ENCODE assay signal across 17 cellular contexts in genomic region chr4:156778606-156779005, GRCh38.
A peak's percentile ranks its signal among the peaks of the same experiment; 100 is the strongest.
DNase-seq lines count a peak whose midpoint lies in the region; ATAC-seq and TF ChIP-seq lines count a peak whose summit lies in the region.
"Had no signal": no experiment of that assay in that cellular context is flagged by ENCODE, and none has a peak within 500 bp of the region (broad histone marks: within the 10 kb centered on the region; RNA-seq: fewer than 3 reads in every experiment).

No MANE protein-coding gene starts in this region.

- no peaks in the 10 kb centered on the region for H3K27me3 ChIP-seq in heart left ventricle
- no peaks in the 10 kb centered on the region for H3K27me3 ChIP-seq in adipocyte (replicated peaks; ENCODE audit: control insufficient read depth, insufficient read depth, low read length)
- H3K27me3 ChIP-seq in gastroesophageal sphincter: no peaks in the 10 kb centered on the region
- H3K27me3 ChIP-seq in upper lobe of right lung: no peaks in the 10 kb centered on the region

- no peaks in the 10 kb centered on the region for H3K27me3 Mint-ChIP-seq in type B pancreatic cell
- H3K27me3 Mint-ChIP-seq: progenitor cell of endocrine pancreas; stimulated activated memory B cell treated with anti-CD40 and anti-IgM and Interleukin-4, amounts not matched to agents 10 μg/mL and 1 μg/mL and 100 μg/mL, for 72 hours had no signal

- TF ChIP-seq POLR2A in heart left ventricle (IDR thresholded peaks at IDR 0.05): no peak
- TF ChIP-seq POLR2A in gastroesophageal sphincter (IDR thresholded peaks at IDR 0.05): no peak

- ATAC-seq in Right ventricle myocardium superior (ENCODE audit: poor library complexity) (peak; percentile 41), heart left ventricle (no peak), gastroesophageal sphincter (no peak), upper lobe of right lung (no peak), GM18873 (IDR thresholded peaks at IDR 0.05; ENCODE audit: low FRiP score, unreplicated experiment) (no peak)
- ATAC-seq: stimulated activated memory B cell treated with anti-CD40 and anti-IgM and Interleukin-4, amounts not matched to agents 10 μg/mL and 1 μg/mL and 100 μg/mL, for 72 hours had no signal

- intact Hi-C loops in Right ventricle myocardium superior (cut with DNase I) (no loop called here), heart left ventricle (cut with DNase I) (loop anchor here in 1 of 10 donors (10.0 kb wide), 1 partner anchor 186 kb away; no protein-coding TSS in a partner anchor), upper lobe of right lung (cut with DNase I) (no loop called here)

- H3K36me3 Mint-ChIP-seq in type B pancreatic cell: peaks cover 7% of the 10 kb centered on the region
- H3K36me3 Mint-ChIP-seq: stimulated activated memory B cell treated with anti-CD40 and anti-IgM and Interleukin-4, amounts not matched to agents 10 μg/mL and 1 μg/mL and 100 μg/mL, for 72 hours had no signal

- H3K4me3 Mint-ChIP-seq in type B pancreatic cell: no peak overlapping the region
- H3K4me3 Mint-ChIP-seq: stimulated activated memory B cell treated with anti-CD40 and anti-IgM and Interleukin-4, amounts not matched to agents 10 μg/mL and 1 μg/mL and 100 μg/mL, for 72 hours; T-helper 1 cell treated with Interleukin-12 subunit alpha and Interleukin-12 subunit beta and Interleukin-4 antibody, amounts not matched to agents 30 μg/mL and 1 μg/mL, for 36 hours had no signal

- H3K9me3 ChIP-seq in heart left ventricle (no peaks in the 10 kb centered on the region), adipocyte (ENCODE audit: control insufficient read depth, low read length) (no peaks in the 10 kb centered on the region), gastroesophageal sphincter (no peaks in the 10 kb centered on the region), upper lobe of right lung (no peaks in the 10 kb centered on the region)

- H3K4me1 ChIP-seq in heart left ventricle (peaks cover 0 to 52% (median 5%) of the 10 kb centered on the region in 12 donors), adipocyte (ENCODE audit: control insufficient read depth, insufficient read depth, low read length) (peaks cover 37% of the 10 kb centered on the region), gastroesophageal sphincter (peaks cover 3 to 44% (median 10%) of the 10 kb centered on the region in 3 donors), upper lobe of right lung (peaks cover 16% of the 10 kb centered on the region)

- TF ChIP-seq EP300 in gastroesophageal sphincter (IDR thresholded peaks at IDR 0.05): no peak

- H3K4me3 ChIP-seq in heart left ventricle (no peak overlapping the region), adipocyte (ENCODE audit: low read length) (no peak overlapping the region), gastroesophageal sphincter (no peak overlapping the region), upper lobe of right lung (no peak overlapping the region)

- H3K9me3 Mint-ChIP-seq in type B pancreatic cell: peaks cover 7% of the 10 kb centered on the region

- 52 to 71% (median 68%) methylated on average over 1 of the region's 1 CpG for WGBS in heart left ventricle, 4 donors
- 20 to 38% methylated on average over 1 of the region's 1 CpG for WGBS in gastroesophageal sphincter (ENCODE audit: low coverage in 1 of 2), 2 donors

- H3K9ac ChIP-seq in adipocyte (ENCODE audit: low read length): no peak overlapping the region

- no peaks in the 10 kb centered on the region for H3K36me3 ChIP-seq in heart left ventricle
- no peaks in the 10 kb centered on the region for H3K36me3 ChIP-seq in adipocyte (ENCODE audit: control insufficient read depth, insufficient read depth, low read length, severe bottlenecking)
- H3K36me3 ChIP-seq in gastroesophageal sphincter: no peaks in the 10 kb centered on the region
- H3K36me3 ChIP-seq in upper lobe of right lung: no peaks in the 10 kb centered on the region

- H3K27ac Mint-ChIP-seq in type B pancreatic cell: no peak overlapping the region
- H3K27ac Mint-ChIP-seq: progenitor cell of endocrine pancreas; stimulated activated memory B cell treated with anti-CD40 and anti-IgM and Interleukin-4, amounts not matched to agents 10 μg/mL and 1 μg/mL and 100 μg/mL, for 72 hours; T-helper 1 cell treated with Interleukin-12 subunit alpha and Interleukin-12 subunit beta and Interleukin-4 antibody, amounts not matched to agents 30 μg/mL and 1 μg/mL, for 36 hours had no signal

- DNase-seq in Right ventricle myocardium superior: no peak
- no peak for DNase-seq in heart left ventricle
- peak; percentile 82 for DNase-seq in adipocyte (ENCODE audit: low read depth)
- DNase-seq in upper lobe of right lung: no peak
- no peak for DNase-seq in NCI-H187 treated with DMSO at 0.1 percent for 48 hours (lab: John Stamatoyannopoulos, UW)
- DNase-seq in type B pancreatic cell (ENCODE audit: extremely low spot score, unreplicated experiment): no peak
- DNase-seq: activated CD4-positive, alpha-beta T cell treated with anti-CD3 and anti-CD28 coated beads for 48 hours; activated T-cell treated with anti-CD3 and anti-CD28 coated beads, Interleukin-2, amount 50 U/mL, for 48 hours; DMS79 treated with DMSO at 0.1 percent for 48 hours; NCI-H2081 treated with DMSO at 0.1 percent for 48 hours; NK-92 treated with Interleukin-12 subunit alpha and Interleukin-12 subunit beta, amount 100 ng/mL, for 24 hours; stimulated activated CD4-positive, alpha-beta T cell treated with anti-CD3 and anti-CD28 coated beads, Interleukin-4, amount 100 ng/mL, for 1 hour had no signal

- TF ChIP-seq CTCF in heart left ventricle (IDR thresholded peaks at IDR 0.05): no peak
- TF ChIP-seq CTCF in gastroesophageal sphincter (IDR thresholded peaks at IDR 0.05): no peak
- no peak for TF ChIP-seq CTCF in upper lobe of right lung (IDR thresholded peaks at IDR 0.05)
- no peak for TF ChIP-seq CTCF in type B pancreatic cell (conservative IDR thresholded peaks at IDR 0.05)

- no peak overlapping the region for H3K27ac ChIP-seq in heart left ventricle
- peak overlapping the region; percentile 2 to 63 (median 30) for H3K27ac ChIP-seq in gastroesophageal sphincter
- peak overlapping the region; percentile 27 for H3K27ac ChIP-seq in upper lobe of right lung

- H3K4me1 Mint-ChIP-seq in type B pancreatic cell (ENCODE audit: unreplicated experiment): peaks cover 18% of the 10 kb centered on the region
- H3K4me1 Mint-ChIP-seq: stimulated activated memory B cell treated with anti-CD40 and anti-IgM and Interleukin-4, amounts not matched to agents 10 μg/mL and 1 μg/mL and 100 μg/mL, for 72 hours had no signal

Comparison
In these comparisons a context has a peak if more than half of its experiments do, and no peak if none do; other contexts are left out.
1. H3K27ac ChIP-seq: peak in gastroesophageal sphincter (4 of 4) and upper lobe of right lung (single experiment); none in heart left ventricle (0 of 12).